In the genomic region with DNA sequence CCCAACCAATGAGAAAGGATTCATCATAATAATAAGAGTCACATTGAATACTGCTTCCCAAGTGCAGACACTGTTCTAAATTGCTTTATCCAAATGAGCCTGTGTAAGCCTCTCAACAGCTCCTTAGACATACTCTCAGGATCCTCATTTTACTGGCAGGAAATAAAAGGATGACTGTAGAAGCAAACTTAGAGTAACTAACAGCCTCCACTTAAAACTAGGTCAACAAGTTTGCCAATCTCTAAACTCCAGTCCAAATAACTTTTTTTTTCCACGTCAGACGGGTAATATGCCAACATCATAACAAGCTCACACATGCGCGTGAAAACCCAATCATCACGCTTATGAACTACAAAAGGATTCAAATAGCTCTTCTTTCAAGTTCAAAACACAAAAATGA, we compare ENCODE assay signal across 22 cellular contexts. TPM values are rescaled to one million over a fixed set of nuclear protein-coding genes. Genes with fewer than 3 reads are reported as not detected.
DNase-seq lines count a peak whose midpoint lies in the region; ATAC-seq and TF ChIP-seq lines count a peak whose summit lies in the region.
"Had no signal": no experiment of that assay in that cellular context is flagged by ENCODE, and none has a peak within 500 bp of the region (broad histone marks: within the 10 kb centered on the region; RNA-seq: fewer than 3 reads in every experiment).

No MANE protein-coding gene starts in this region.

- no peak overlapping the region for H3K9ac ChIP-seq in fibroblast of lung (ENCODE audit: insufficient read depth, low read length)

- peak overlapping the region; percentile 12 for H2AFZ ChIP-seq in fibroblast of lung (ENCODE audit: low read length)

- TF ChIP-seq POLR2A in heart left ventricle (IDR thresholded peaks at IDR 0.05): no peak

- H3K79me2 ChIP-seq in fibroblast of lung (ENCODE audit: control insufficient read depth, insufficient read depth, low read length): no peaks in the 10 kb centered on the region

- TF ChIP-seq CTCF in heart left ventricle (IDR thresholded peaks at IDR 0.05) (no peak), left ventricle myocardium inferior (IDR thresholded peaks at IDR 0.05; ENCODE audit: borderline replicate concordance) (no peak), fibroblast of lung (conservative IDR thresholded peaks at IDR 0.05 in 1 of 2, IDR thresholded peaks at IDR 0.05 in 1 of 2; ENCODE audit: low read depth in 1 of 2, low read length in 2 of 2) (no peak), nephron (IDR thresholded peaks at IDR 0.05; ENCODE audit: unreplicated experiment in 3 of 3) (no peak), GM13977 (IDR thresholded peaks at IDR 0.05; ENCODE audit: extremely low read depth, insufficient read depth, missing control alignments) (no peak)

- no peaks in the 10 kb centered on the region for H3K27me3 Mint-ChIP-seq in nephron (ENCODE audit: low read depth)
- H3K27me3 Mint-ChIP-seq: stimulated activated memory B cell treated with anti-CD40 and anti-IgM and Interleukin-4, amounts not matched to agents 10 μg/mL and 1 μg/mL and 100 μg/mL, for 72 hours had no signal

- no peaks in the 10 kb centered on the region for H4K20me1 ChIP-seq in fibroblast of lung (ENCODE audit: control insufficient read depth, extremely low read depth, insufficient read depth, low read length)

- H3K9me3 Mint-ChIP-seq in nephron: no peaks in the 10 kb centered on the region
- H3K9me3 Mint-ChIP-seq: activated CD4-positive, alpha-beta memory T cell treated with anti-CD3 and anti-CD28 coated beads for 36 hours; activated naive CD4-positive, alpha-beta T cell treated with anti-CD3 and anti-CD28 coated beads, Interleukin-2, amount 50 U/mL, for 24 hours; activated T-cell treated with anti-CD3 and anti-CD28 coated beads, Interleukin-2, amount 50 U/mL, for 24 hours; natural killer cell treated with Interleukin-12 subunit alpha and Interleukin-12 subunit beta and Interleukin-15 and Interleukin-18, amount 100 ng/mL, for 72 hours; stimulated activated memory B cell treated with anti-CD40 and anti-IgM and Interleukin-4, amounts not matched to agents 10 μg/mL and 1 μg/mL and 100 μg/mL, for 72 hours had no signal

- H3K27ac Mint-ChIP-seq in nephron: peak overlapping the region in 2 of 3 experiments; percentile 22 to 46
- H3K27ac Mint-ChIP-seq: activated CD4-positive, alpha-beta memory T cell treated with anti-CD3 and anti-CD28 coated beads for 36 hours; activated naive CD4-positive, alpha-beta T cell treated with anti-CD3 and anti-CD28 coated beads, Interleukin-2, amount 50 U/mL, for 24 hours; activated T-cell treated with anti-CD3 and anti-CD28 coated beads, Interleukin-2, amount 50 U/mL, for 24 hours; natural killer cell treated with Interleukin-12 subunit alpha and Interleukin-12 subunit beta and Interleukin-15 and Interleukin-18, amount 100 ng/mL, for 72 hours; stimulated activated memory B cell treated with anti-CD40 and anti-IgM and Interleukin-4, amounts not matched to agents 10 μg/mL and 1 μg/mL and 100 μg/mL, for 72 hours had no signal

- H3K27me3 ChIP-seq in heart left ventricle (no peaks in the 10 kb centered on the region), left ventricle myocardium inferior (ENCODE audit: low read depth) (no peaks in the 10 kb centered on the region), fibroblast of lung (ENCODE audit: control insufficient read depth, insufficient read depth, low read length) (no peaks in the 10 kb centered on the region)
- H3K27me3 ChIP-seq: MG63 had no signal

- H3K4me2 ChIP-seq in fibroblast of lung (ENCODE audit: extremely low read depth, insufficient read depth, low read length): no peak overlapping the region

- H3K4me1 Mint-ChIP-seq in nephron: peaks cover 27% of the 10 kb centered on the region
- H3K4me1 Mint-ChIP-seq: activated naive CD4-positive, alpha-beta T cell treated with anti-CD3 and anti-CD28 coated beads, Interleukin-2, amount 50 U/mL, for 24 hours had no signal

- H3K27ac ChIP-seq in heart left ventricle: no peak overlapping the region
- H3K27ac ChIP-seq in left ventricle myocardium inferior (replicated peaks): no peak overlapping the region
- H3K27ac ChIP-seq in fibroblast of lung (ENCODE audit: insufficient read depth, low read length): no peak overlapping the region
- H3K27ac ChIP-seq: prostate gland, tibial nerve, VCaP had no signal

- peak in 3 of 4 donors; percentile 5 to 58 (median 27) for ATAC-seq in heart left ventricle
- no peak for ATAC-seq in HG03520 (IDR thresholded peaks at IDR 0.05; ENCODE audit: unreplicated experiment)
- ATAC-seq: natural killer cell treated with Interleukin-12 subunit alpha and Interleukin-12 subunit beta and Interleukin-15 and Interleukin-18, amount 100 ng/mL, for 72 hours; stimulated activated memory B cell treated with anti-CD40 and anti-IgM and Interleukin-4, amounts not matched to agents 10 μg/mL and 1 μg/mL and 100 μg/mL, for 72 hours had no signal

- WGBS in heart left ventricle, 4 donors: 49 to 76% (median 59%) methylated on average over 5 of the region's 5 CpGs

- H3K9me3 ChIP-seq in heart left ventricle (no peaks in the 10 kb centered on the region), left ventricle myocardium inferior (replicated peaks) (no peaks in the 10 kb centered on the region), fibroblast of lung (ENCODE audit: control insufficient read depth, insufficient read depth, low read depth, low read length) (no peaks in the 10 kb centered on the region)
- H3K9me3 ChIP-seq: MG63, prostate gland, tibial nerve had no signal

- DNase-seq in heart left ventricle: no peak
- no peak for DNase-seq in left ventricle myocardium inferior
- DNase-seq in fibroblast of lung (ENCODE audit: low read depth in 2 of 2): no peak
- DNase-seq in GM13977 (ENCODE audit: low spot score): no peak
- DNase-seq in globus pallidus (ENCODE audit: low spot score): no peak
- no peak for DNase-seq in LoVo (ENCODE audit: low spot score)
- DNase-seq: activated CD4-positive, alpha-beta memory T cell treated with anti-CD3 and anti-CD28 coated beads for 36 hours; activated T-cell treated with anti-CD3 and anti-CD28 coated beads, Interleukin-2, amount 50 U/mL, for 24 hours; cortex of kidney; mesenchymal stem cell; MG63; NCI-H187 treated with DMSO at 0.1 percent for 48 hours; SW 1271 had no signal

- intact Hi-C loops in heart left ventricle (cut with DNase I) (loop anchor here in 1 of 10 donors (10.0 kb wide), 1 partner anchor 294 kb away; no protein-coding TSS in a partner anchor), left ventricle myocardium inferior (cut with micrococcal nuclease) (no loop called here)

- no peak overlapping the region for H3K4me3 Mint-ChIP-seq in nephron
- H3K4me3 Mint-ChIP-seq: activated CD4-positive, alpha-beta memory T cell treated with anti-CD3 and anti-CD28 coated beads for 36 hours; activated naive CD4-positive, alpha-beta T cell treated with anti-CD3 and anti-CD28 coated beads, Interleukin-2, amount 50 U/mL, for 24 hours; activated T-cell treated with anti-CD3 and anti-CD28 coated beads, Interleukin-2, amount 50 U/mL, for 24 hours; natural killer cell treated with Interleukin-12 subunit alpha and Interleukin-12 subunit beta and Interleukin-15 and Interleukin-18, amount 100 ng/mL, for 72 hours; stimulated activated memory B cell treated with anti-CD40 and anti-IgM and Interleukin-4, amounts not matched to agents 10 μg/mL and 1 μg/mL and 100 μg/mL, for 72 hours had no signal

- H3K4me1 ChIP-seq in heart left ventricle (peaks cover 0 to 26% (median 10%) of the 10 kb centered on the region in 12 donors), left ventricle myocardium inferior (peaks cover 34% of the 10 kb centered on the region), fibroblast of lung (ENCODE audit: control insufficient read depth, extremely low read depth, insufficient read depth, low read length) (peaks cover 21% of the 10 kb centered on the region)
- H3K4me1 ChIP-seq: prostate gland had no signal

- in situ Hi-C loops in GM13977 (cut with MboI; ENCODE audit: low pct_unique_long_range_greater_than_20kb, low sequenced_read_pairs, unreplicated experiment): no loop called here

- H3K36me3 Mint-ChIP-seq in nephron (ENCODE audit: low read depth): no peaks in the 10 kb centered on the region
- H3K36me3 Mint-ChIP-seq: activated CD4-positive, alpha-beta memory T cell treated with anti-CD3 and anti-CD28 coated beads for 36 hours; activated naive CD4-positive, alpha-beta T cell treated with anti-CD3 and anti-CD28 coated beads, Interleukin-2, amount 50 U/mL, for 24 hours; natural killer cell treated with Interleukin-12 subunit alpha and Interleukin-12 subunit beta and Interleukin-15 and Interleukin-18, amount 100 ng/mL, for 72 hours; stimulated activated memory B cell treated with anti-CD40 and anti-IgM and Interleukin-4, amounts not matched to agents 10 μg/mL and 1 μg/mL and 100 μg/mL, for 72 hours had no signal

- no peak overlapping the region for H3K4me3 ChIP-seq in heart left ventricle
- H3K4me3 ChIP-seq in left ventricle myocardium inferior: no peak overlapping the region
- no peak overlapping the region for H3K4me3 ChIP-seq in fibroblast of lung (replicated peaks in 1 of 4; ENCODE audit: control extremely low read depth in 1 of 4, insufficient read depth in 1 of 4, low read depth in 3 of 4, low read length in 4 of 4)
- H3K4me3 ChIP-seq: MG63, prostate gland, tibial nerve had no signal

- no peaks in the 10 kb centered on the region for H3K36me3 ChIP-seq in heart left ventricle
- no peaks in the 10 kb centered on the region for H3K36me3 ChIP-seq in left ventricle myocardium inferior
- no peaks in the 10 kb centered on the region for H3K36me3 ChIP-seq in fibroblast of lung (ENCODE audit: control insufficient read depth, insufficient read depth, low read length)
- H3K36me3 ChIP-seq: MG63, prostate gland, tibial nerve had no signal

RNA-seq across cellular contexts. Expression of a gene that starts 15.3 kb away (rescaled TPM):
- 10 to 100 TPM; 20.5 to 53.8 (median 40.4) TPM for total RNA-seq in heart left ventricle
- polyA plus RNA-seq in heart left ventricle: 10 to 100 TPM; 13.5 to 21.2 TPM
- 37.7 TPM for total RNA-seq in left ventricle myocardium inferior
- total RNA-seq in fibroblast of lung: 3.6 and 13.7 TPM in 2 replicates
- 7.6 and 11.1 TPM in 2 replicates for polyA plus RNA-seq in fibroblast of lung
- 8.0 and 8.6 TPM in 2 replicates for polyA plus RNA-seq in fibroblast of lung (2012)
- 12.0 and 26.5 TPM in 2 replicates for polyA minus RNA-seq in fibroblast of lung (ENCODE audit: low replicate concordance)
- total RNA-seq: NCI-H460 had no signal

RNA-seq across cellular contexts. Expression of a gene that starts 17.1 kb away (rescaled TPM):
- total RNA-seq in heart left ventricle (10 to 100 TPM in 2 of 9 donors, 1 to 10 TPM in 7; 5.2 to 13.1 (median 8.6) TPM), left ventricle myocardium inferior (6.9 TPM), fibroblast of lung (4.9 and 10.2 TPM in 2 replicates)
- polyA plus RNA-seq in heart left ventricle (10 to 100 TPM in 1 of 2 donors, 1 to 10 TPM in 1; 2.4 to 10.0 TPM), fibroblast of lung (20.0 and 20.7 TPM in 2 replicates)
- 10.9 and 11.3 TPM in 2 replicates for polyA plus RNA-seq in fibroblast of lung (2012)
- polyA minus RNA-seq in fibroblast of lung (ENCODE audit: low replicate concordance): 11.0 and 27.8 TPM in 2 replicates
